Comparison of ENCODE assay signal across 10 cellular contexts in genomic region chr4:36386691-36387090, GRCh38.
DNase-seq lines count a peak whose midpoint lies in the region; ATAC-seq and TF ChIP-seq lines count a peak whose summit lies in the region.
"Had no signal": no experiment of that assay in that cellular context is flagged by ENCODE, and none has a peak within 500 bp of the region (broad histone marks: within the 10 kb centered on the region; RNA-seq: fewer than 3 reads in every experiment).

No MANE protein-coding gene starts in this region.

- intact Hi-C loops in CD14-positive monocyte (cut with micrococcal nuclease), result no loop called here

- ATAC-seq in RWPE2 (ENCODE audit: low read depth), result no peak
- no peak for ATAC-seq in GM19467 (IDR thresholded peaks at IDR 0.05; ENCODE audit: unreplicated experiment)
- ATAC-seq in HG02852 (IDR thresholded peaks at IDR 0.05; ENCODE audit: unreplicated experiment), result no peak

- H3K4me2 ChIP-seq in hepatocyte, result no peak overlapping the region
- no peak overlapping the region for H3K4me2 ChIP-seq in H9 (ENCODE audit: insufficient read depth, insufficient read length, low read length)

- H3K9me3 ChIP-seq in RWPE2 (ENCODE audit: severe bottlenecking) (no peaks in the 10 kb centered on the region), hepatocyte (ENCODE audit: low read depth) (no peaks in the 10 kb centered on the region), H9 (ENCODE audit: control insufficient read depth, low read depth, low read length) (no peaks in the 10 kb centered on the region)

- no peaks in the 10 kb centered on the region for H3K9me2 ChIP-seq in hepatocyte (replicated peaks; ENCODE audit: insufficient read depth)

- H2BK20ac ChIP-seq in H9 (ENCODE audit: low read depth, low read length, poor library complexity, severe bottlenecking), result no peak overlapping the region

- no peak overlapping the region for H3K27ac ChIP-seq in RWPE2 (ENCODE audit: poor library complexity, severe bottlenecking)
- H3K27ac ChIP-seq in hepatocyte, result no peak overlapping the region
- no peak overlapping the region for H3K27ac ChIP-seq in H9 (ENCODE audit: insufficient read length, low read depth, low read length)

- H2BK5ac ChIP-seq in H9 (ENCODE audit: insufficient read length, low read length), result no peak overlapping the region

- H2BK120ac ChIP-seq in H9 (ENCODE audit: low read depth, low read length, poor library complexity, severe bottlenecking), result no peak overlapping the region

- no peak overlapping the region for H3K56ac ChIP-seq in H9 (ENCODE audit: insufficient read length, low read depth, low read length)

- no peak overlapping the region for H2BK12ac ChIP-seq in H9 (ENCODE audit: insufficient read length, low read depth, low read length)

- no peak overlapping the region for H3K9ac ChIP-seq in H9 (ENCODE audit: extremely low read depth, insufficient read length, low read length)

- H3K27ac Mint-ChIP-seq in CD14-positive monocyte (peak overlapping the region in 4 of 7 donors; percentile 36 to 93 (median 82)), H9 (no peak overlapping the region)

- H3K23me2 ChIP-seq in H9 (ENCODE audit: insufficient read length, low read depth, low read length, poor library complexity, severe bottlenecking), result no peaks in the 10 kb centered on the region

- no peak overlapping the region for H3K4me3 Mint-ChIP-seq in CD14-positive monocyte
- no peak overlapping the region for H3K4me3 Mint-ChIP-seq in H9

- H3K79me1 ChIP-seq in H9 (ENCODE audit: insufficient read depth, low read depth, low read length, poor library complexity, severe bottlenecking), result no peaks in the 10 kb centered on the region

- no peak overlapping the region for H3K4ac ChIP-seq in H9 (ENCODE audit: low read depth, low read length)

- H2AFZ ChIP-seq in hepatocyte (no peak overlapping the region), H9 (ENCODE audit: low read length) (no peak overlapping the region)

- no peak overlapping the region for H2BK15ac ChIP-seq in H9 (ENCODE audit: low read depth, low read length)

- peaks cover 6% of the 10 kb centered on the region for H3K27me3 ChIP-seq in RWPE2 (ENCODE audit: insufficient read depth, poor library complexity, severe bottlenecking)
- H3K27me3 ChIP-seq in hepatocyte, result no peaks in the 10 kb centered on the region
- no peaks in the 10 kb centered on the region for H3K27me3 ChIP-seq in H9 (ENCODE audit: insufficient read depth, low read length)

- H3K14ac ChIP-seq in H9 (ENCODE audit: insufficient read depth, low read length), result no peak overlapping the region

- H3K79me2 ChIP-seq in hepatocyte, result no peaks in the 10 kb centered on the region
- no peaks in the 10 kb centered on the region for H3K79me2 ChIP-seq in H9 (ENCODE audit: insufficient read depth, low read length)

- no peak overlapping the region for H2AK5ac ChIP-seq in H9 (ENCODE audit: insufficient read length, low read length)

- no peak overlapping the region for H4K5ac ChIP-seq in H9 (ENCODE audit: insufficient read length, low read depth, low read length)

- H3K4me1 Mint-ChIP-seq in CD14-positive monocyte (peaks cover 15% of the 10 kb centered on the region), H9 (no peaks in the 10 kb centered on the region)

- H3K9me3 Mint-ChIP-seq in CD14-positive monocyte (peaks cover 0 to under 1% (median 0%) of the 10 kb centered on the region in 7 donors), H9 (no peaks in the 10 kb centered on the region)

- H3K4me1 ChIP-seq in RWPE2 (ENCODE audit: insufficient read depth, poor library complexity, severe bottlenecking) (no peaks in the 10 kb centered on the region), hepatocyte (ENCODE audit: insufficient read depth) (peaks cover 1% of the 10 kb centered on the region), H9 (ENCODE audit: insufficient read depth, low read length) (no peaks in the 10 kb centered on the region)

- DNase-seq in CD14-positive monocyte (ENCODE audit: low spot score) (no peak), GM12864 (ENCODE audit: low read depth) (no peak), RWPE2 (ENCODE audit: low spot score) (no peak), hepatocyte (ENCODE audit: low spot score) (no peak), NCI-H510A treated with DMSO at 0.1 percent for 48 hours (lab: John Stamatoyannopoulos, UW) (no peak), H9 (no peak)
- DNase-seq: activated CD8-positive, alpha-beta memory T cell treated with anti-CD3 and anti-CD28 coated beads for 24 hours; midbrain had no signal

- H3K18ac ChIP-seq in H9 (ENCODE audit: insufficient read length, low read depth, low read length), result no peak overlapping the region

- peaks cover 0 to 2% (median 0%) of the 10 kb centered on the region in 3 donors for H3K27me3 Mint-ChIP-seq in CD14-positive monocyte (ENCODE audit: low read depth in 3 of 3)
- no peaks in the 10 kb centered on the region for H3K27me3 Mint-ChIP-seq in H9 (ENCODE audit: low read depth)

- no peaks in the 10 kb centered on the region for H3K36me3 Mint-ChIP-seq in CD14-positive monocyte
- no peaks in the 10 kb centered on the region for H3K36me3 Mint-ChIP-seq in H9 (ENCODE audit: insufficient read depth in 1 of 3, low read depth in 3 of 3)

- H3K4me3 ChIP-seq in GM12864 (ENCODE audit: low read depth, low read length) (no peak overlapping the region), RWPE2 (ENCODE audit: severe bottlenecking) (no peak overlapping the region), hepatocyte (no peak overlapping the region)

- H3K23ac ChIP-seq in H9 (ENCODE audit: insufficient read length, low read depth, low read length), result no peak overlapping the region

- H3K36me3 ChIP-seq in RWPE2 (ENCODE audit: low read depth) (no peaks in the 10 kb centered on the region), hepatocyte (replicated peaks; ENCODE audit: insufficient read depth, low read depth) (no peaks in the 10 kb centered on the region)

- H4K91ac ChIP-seq in H9 (ENCODE audit: insufficient read length, low read depth, low read length), result no peak overlapping the region

- no peak overlapping the region for H3T11ph ChIP-seq in H9 (ENCODE audit: low read length)

- TF ChIP-seq CTCF in CD14-positive monocyte (IDR thresholded peaks at IDR 0.05) (no peak), GM12864 (IDR thresholded peaks at IDR 0.05; ENCODE audit: low read depth, low read length, missing control alignments) (peak; percentile 15), RWPE2 (IDR thresholded peaks at IDR 0.05; ENCODE audit: poor library complexity, severe bottlenecking) (peak; percentile 12), hepatocyte (IDR thresholded peaks at IDR 0.05; ENCODE audit: poor library complexity) (peak; percentile 41), H9 (conservative IDR thresholded peaks at IDR 0.05) (no peak)

- H4K20me1 ChIP-seq in hepatocyte (ENCODE audit: insufficient read depth, poor library complexity, severe bottlenecking) (no peaks in the 10 kb centered on the region), H9 (ENCODE audit: control insufficient read depth, insufficient read depth, insufficient read length) (no peaks in the 10 kb centered on the region)

- no peak overlapping the region for H4K8ac ChIP-seq in H9 (replicated peaks; ENCODE audit: insufficient read length, low read depth, low read length)

Comparison
In these comparisons a context has a peak if more than half of its experiments do, and no peak if none do; other contexts are left out.
1. H3K27ac Mint-ChIP-seq: peak in CD14-positive monocyte (4 of 7); none in H9 (0 of 3).
2. CTCF ChIP-seq: peak in GM12864 (single experiment), RWPE2 (single experiment) and hepatocyte (single experiment); none in CD14-positive monocyte (single experiment) and H9 (single experiment).